1 cellular context compared by ENCODE assay signal in genomic region chr18:41933778-41934177, GRCh38.
TF ChIP-seq lines count a peak whose summit lies in the region.

No MANE protein-coding gene starts in this region.

TF ChIP-seq in GM12878, 131 proteins besides CTCF, POLR2A, EP300 and RAD21:
- TF ChIP-seq HDAC2 (IDR thresholded peaks at IDR 0.05): no peak
- no peak for TF ChIP-seq BCL3 (IDR thresholded peaks at IDR 0.05; ENCODE audit: borderline replicate concordance, insufficient read depth, low read depth, low read length, poor library complexity, severe bottlenecking)
- TF ChIP-seq USF2 (IDR thresholded peaks at IDR 0.05; ENCODE audit: borderline replicate concordance, low read depth, low read length): no peak
- TF ChIP-seq SPI1 (IDR thresholded peaks at IDR 0.05; ENCODE audit: borderline replicate concordance, insufficient read depth, low read depth, low read length): no peak
- no peak for TF ChIP-seq NR2C2 (IDR thresholded peaks at IDR 0.05; ENCODE audit: borderline replicate concordance, control insufficient read depth, insufficient read length, low read depth)
- TF ChIP-seq IRF5 (IDR thresholded peaks at IDR 0.05; ENCODE audit: borderline replicate concordance): no peak
- TF ChIP-seq EGR1 (IDR thresholded peaks at IDR 0.05; ENCODE audit: borderline replicate concordance in 1 of 2, low read depth in 2 of 2, low read length in 2 of 2): no peak
- no peak for TF ChIP-seq RCOR1 (conservative IDR thresholded peaks at IDR 0.05; ENCODE audit: low read depth, low read length)
- no peak for TF ChIP-seq ATF2 (IDR thresholded peaks at IDR 0.05; ENCODE audit: low read length)
- TF ChIP-seq LARP7 (IDR thresholded peaks at IDR 0.05): no peak
- no peak for TF ChIP-seq SMC3 (IDR thresholded peaks at IDR 0.05; ENCODE audit: borderline replicate concordance, low read length)
